ENCODE assay signal across 1 cellular context in the genomic region with DNA sequence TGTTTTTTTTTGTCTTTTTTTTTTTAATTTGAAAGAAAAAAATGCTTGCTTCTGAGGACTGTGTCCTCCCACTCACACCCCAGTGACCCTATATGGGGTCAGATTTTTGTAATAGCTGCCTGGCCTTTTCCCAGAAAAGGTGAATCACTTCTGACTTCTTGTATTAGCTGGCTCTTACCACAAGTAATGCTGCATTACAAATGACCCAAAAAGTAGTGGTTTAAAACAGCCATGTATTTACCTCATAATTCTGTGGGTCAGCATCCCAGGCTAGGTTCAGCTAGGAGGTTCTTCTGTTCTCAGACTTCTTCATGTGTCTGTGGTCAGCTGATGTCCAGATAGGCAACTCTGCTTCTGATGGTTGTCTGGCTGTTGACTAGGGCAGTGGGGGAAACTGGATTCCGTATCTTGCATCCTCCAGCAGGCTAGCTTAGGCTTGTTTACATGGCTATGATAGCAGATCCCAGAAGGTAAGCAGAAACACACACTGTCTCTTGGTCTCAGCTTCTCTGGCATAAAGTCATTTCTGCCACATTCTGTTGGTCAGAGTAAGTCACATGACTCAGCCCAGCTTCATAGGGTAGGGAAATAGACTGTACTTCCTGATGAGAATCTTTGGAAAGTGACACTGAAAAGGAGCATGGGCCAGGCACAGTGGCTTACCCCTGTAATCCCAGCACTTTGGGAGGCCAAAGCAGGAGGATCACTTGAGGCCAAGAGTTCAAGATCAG.
TF ChIP-seq lines count a peak whose summit lies in the region.

No MANE protein-coding gene starts in this region.

TF ChIP-seq in HCT116, 20 proteins besides CTCF, POLR2A, EP300 and RAD21 (continued from another document):
- TF ChIP-seq, protein P1, sequence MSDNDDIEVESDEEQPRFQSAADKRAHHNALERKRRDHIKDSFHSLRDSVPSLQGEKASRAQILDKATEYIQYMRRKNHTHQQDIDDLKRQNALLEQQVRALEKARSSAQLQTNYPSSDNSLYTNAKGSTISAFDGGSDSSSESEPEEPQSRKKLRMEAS (IDR thresholded peaks at IDR 0.05), result no peak
- TF ChIP-seq SIN3A (IDR thresholded peaks at IDR 0.05; ENCODE audit: low read depth) (no peak), JUND (IDR thresholded peaks at IDR 0.05) (no peak), TCF7L2 (IDR thresholded peaks at IDR 0.05; ENCODE audit: borderline replicate concordance, extremely low read depth, insufficient read depth, insufficient read length) (no peak), ATF3 (IDR thresholded peaks at IDR 0.05) (no peak), POLR2AphosphoS5 (IDR thresholded peaks at IDR 0.05; ENCODE audit: low read depth, low read length) (no peak), EGR1 (IDR thresholded peaks at IDR 0.05; ENCODE audit: low read depth) (no peak), CEBPB (IDR thresholded peaks at IDR 0.05; ENCODE audit: low read depth) (no peak), EZH2phosphoT487 (IDR thresholded peaks at IDR 0.05; ENCODE audit: borderline replicate concordance) (no peak), FOSL1 (IDR thresholded peaks at IDR 0.05; ENCODE audit: low read depth) (no peak)
- TF ChIP-seq, protein P2, sequence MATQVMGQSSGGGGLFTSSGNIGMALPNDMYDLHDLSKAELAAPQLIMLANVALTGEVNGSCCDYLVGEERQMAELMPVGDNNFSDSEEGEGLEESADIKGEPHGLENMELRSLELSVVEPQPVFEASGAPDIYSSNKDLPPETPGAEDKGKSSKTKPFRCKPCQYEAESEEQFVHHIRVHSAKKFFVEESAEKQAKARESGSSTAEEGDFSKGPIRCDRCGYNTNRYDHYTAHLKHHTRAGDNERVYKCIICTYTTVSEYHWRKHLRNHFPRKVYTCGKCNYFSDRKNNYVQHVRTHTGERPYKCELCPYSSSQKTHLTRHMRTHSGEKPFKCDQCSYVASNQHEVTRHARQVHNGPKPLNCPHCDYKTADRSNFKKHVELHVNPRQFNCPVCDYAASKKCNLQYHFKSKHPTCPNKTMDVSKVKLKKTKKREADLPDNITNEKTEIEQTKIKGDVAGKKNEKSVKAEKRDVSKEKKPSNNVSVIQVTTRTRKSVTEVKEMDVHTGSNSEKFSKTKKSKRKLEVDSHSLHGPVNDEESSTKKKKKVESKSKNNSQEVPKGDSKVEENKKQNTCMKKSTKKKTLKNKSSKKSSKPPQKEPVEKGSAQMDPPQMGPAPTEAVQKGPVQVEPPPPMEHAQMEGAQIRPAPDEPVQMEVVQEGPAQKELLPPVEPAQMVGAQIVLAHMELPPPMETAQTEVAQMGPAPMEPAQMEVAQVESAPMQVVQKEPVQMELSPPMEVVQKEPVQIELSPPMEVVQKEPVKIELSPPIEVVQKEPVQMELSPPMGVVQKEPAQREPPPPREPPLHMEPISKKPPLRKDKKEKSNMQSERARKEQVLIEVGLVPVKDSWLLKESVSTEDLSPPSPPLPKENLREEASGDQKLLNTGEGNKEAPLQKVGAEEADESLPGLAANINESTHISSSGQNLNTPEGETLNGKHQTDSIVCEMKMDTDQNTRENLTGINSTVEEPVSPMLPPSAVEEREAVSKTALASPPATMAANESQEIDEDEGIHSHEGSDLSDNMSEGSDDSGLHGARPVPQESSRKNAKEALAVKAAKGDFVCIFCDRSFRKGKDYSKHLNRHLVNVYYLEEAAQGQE (IDR thresholded peaks at IDR 0.05; ENCODE audit: low read depth), result no peak
